8 cellular contexts compared by ENCODE assay signal in the genomic region with DNA sequence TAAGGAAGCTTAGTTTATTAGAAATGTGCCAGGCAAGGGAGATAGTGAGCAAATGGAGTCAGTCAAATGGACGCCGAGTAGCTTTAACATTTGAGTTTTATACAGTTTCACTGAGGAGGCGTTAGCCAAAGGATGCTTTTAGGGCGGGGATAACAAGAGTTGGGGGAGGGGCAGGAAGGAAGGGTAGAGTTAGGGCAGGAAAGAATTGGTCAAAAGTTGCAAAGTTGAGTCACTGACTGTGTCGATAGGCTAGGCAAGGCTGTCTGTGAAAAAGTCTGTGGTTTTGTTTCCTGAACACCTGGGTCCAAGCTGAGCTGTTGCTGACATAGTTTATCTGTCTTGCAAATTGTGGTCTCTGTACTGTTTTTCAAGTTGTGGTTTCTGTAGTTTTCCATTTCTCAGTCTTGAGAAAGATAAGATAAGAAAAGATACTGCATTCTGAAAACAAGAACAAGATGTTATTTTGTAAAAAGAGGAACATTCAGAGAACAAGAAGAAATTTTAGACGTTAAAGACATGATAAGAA.
DNase-seq lines count a peak whose midpoint lies in the region; ATAC-seq and TF ChIP-seq lines count a peak whose summit lies in the region.

No MANE protein-coding gene starts in this region.

- no peak for TF ChIP-seq EP300 in sigmoid colon (IDR thresholded peaks at IDR 0.05)

- H3K4me3 ChIP-seq in urinary bladder (ENCODE audit: low read depth, low read length), result no peak overlapping the region
- no peak overlapping the region for H3K4me3 ChIP-seq in sigmoid colon

- 27% methylated on average over 6 of the region's 6 CpGs for WGBS in urinary bladder
- 29 to 61% methylated on average over 6 of the region's 6 CpGs for WGBS in sigmoid colon, 2 donors

- no peak for TF ChIP-seq CTCF in sigmoid colon (IDR thresholded peaks at IDR 0.05)

- H3K9me3 ChIP-seq in sigmoid colon, result peaks cover 0 to 11% (median 0%) of the 10 kb centered on the region in 4 donors

- DNase-seq in T-helper 2 cell, result peak; percentile 10 to 100 (median 73)
- peak; percentile 60 for DNase-seq in astrocyte of the hippocampus (ENCODE audit: low read depth, low spot score)
- DNase-seq in natural killer cell treated with Interleukin-12 subunit alpha and Interleukin-12 subunit beta and Interleukin-15 and Interleukin-18, amount 100 ng/mL, for 72 hours (ENCODE audit: low spot score), result peak; percentile 92
- DNase-seq in sigmoid colon, result no peak
- DNase-seq in islet precursor cell, result no peak

- no peaks in the 10 kb centered on the region for H3K27me3 Mint-ChIP-seq in natural killer cell treated with Interleukin-12 subunit alpha and Interleukin-12 subunit beta and Interleukin-15 and Interleukin-18, amount 100 ng/mL, for 72 hours

- H3K4me1 Mint-ChIP-seq in natural killer cell treated with Interleukin-12 subunit alpha and Interleukin-12 subunit beta and Interleukin-15 and Interleukin-18, amount 100 ng/mL, for 72 hours (ENCODE audit: low read depth in 2 of 2), result peaks cover 59 to 70% of the 10 kb centered on the region in 2 donors

- H3K36me3 ChIP-seq in urinary bladder (ENCODE audit: insufficient read depth) (no peaks in the 10 kb centered on the region), sigmoid colon (no peaks in the 10 kb centered on the region)

- H3K4me3 Mint-ChIP-seq in natural killer cell treated with Interleukin-12 subunit alpha and Interleukin-12 subunit beta and Interleukin-15 and Interleukin-18, amount 100 ng/mL, for 72 hours, result peak overlapping the region; percentile 90

- peak overlapping the region; percentile 98 to 99 for H3K27ac Mint-ChIP-seq in natural killer cell treated with Interleukin-12 subunit alpha and Interleukin-12 subunit beta and Interleukin-15 and Interleukin-18, amount 100 ng/mL, for 72 hours

- H3K4me1 ChIP-seq in urinary bladder (ENCODE audit: insufficient read depth) (no peaks in the 10 kb centered on the region), sigmoid colon (no peaks in the 10 kb centered on the region)

- intact Hi-C loops in sigmoid colon (cut with DNase I), result no loop called here

- peak overlapping the region; percentile 18 for H3K27ac ChIP-seq in urinary bladder (ENCODE audit: low read depth)
- no peak overlapping the region for H3K27ac ChIP-seq in sigmoid colon

- ATAC-seq in GM19035 (IDR thresholded peaks at IDR 0.05; ENCODE audit: unreplicated experiment) (peak; percentile 98), HG03103 (IDR thresholded peaks at IDR 0.05; ENCODE audit: low read depth, unreplicated experiment) (peak; percentile 98)
- peak; percentile 97 for ATAC-seq in natural killer cell treated with Interleukin-12 subunit alpha and Interleukin-12 subunit beta and Interleukin-15 and Interleukin-18, amount 100 ng/mL, for 72 hours

- peaks cover 64% of the 10 kb centered on the region for H3K36me3 Mint-ChIP-seq in natural killer cell treated with Interleukin-12 subunit alpha and Interleukin-12 subunit beta and Interleukin-15 and Interleukin-18, amount 100 ng/mL, for 72 hours

- no peak for TF ChIP-seq POLR2A in sigmoid colon (IDR thresholded peaks at IDR 0.05)

- no peaks in the 10 kb centered on the region for H3K27me3 ChIP-seq in sigmoid colon

- H3K9me3 Mint-ChIP-seq in natural killer cell treated with Interleukin-12 subunit alpha and Interleukin-12 subunit beta and Interleukin-15 and Interleukin-18, amount 100 ng/mL, for 72 hours, result peaks cover 14% of the 10 kb centered on the region

Comparison
In these comparisons a context has a peak if more than half of its experiments do, and no peak if none do; other contexts are left out.
1. DNase-seq: peak in T-helper 2 cell (5 of 5), astrocyte of the hippocampus (single experiment) and natural killer cell treated with Interleukin-12 subunit alpha and Interleukin-12 subunit beta and Interleukin-15 and Interleukin-18, amount 100 ng/mL, for 72 hours (single experiment); none in sigmoid colon (single experiment) and islet precursor cell (single experiment).
2. Peak in every context shown above with its lines, with median percentiles within 50 percentile points of each other: ATAC-seq.